9 cellular contexts compared by ENCODE assay signal in the genomic region with DNA sequence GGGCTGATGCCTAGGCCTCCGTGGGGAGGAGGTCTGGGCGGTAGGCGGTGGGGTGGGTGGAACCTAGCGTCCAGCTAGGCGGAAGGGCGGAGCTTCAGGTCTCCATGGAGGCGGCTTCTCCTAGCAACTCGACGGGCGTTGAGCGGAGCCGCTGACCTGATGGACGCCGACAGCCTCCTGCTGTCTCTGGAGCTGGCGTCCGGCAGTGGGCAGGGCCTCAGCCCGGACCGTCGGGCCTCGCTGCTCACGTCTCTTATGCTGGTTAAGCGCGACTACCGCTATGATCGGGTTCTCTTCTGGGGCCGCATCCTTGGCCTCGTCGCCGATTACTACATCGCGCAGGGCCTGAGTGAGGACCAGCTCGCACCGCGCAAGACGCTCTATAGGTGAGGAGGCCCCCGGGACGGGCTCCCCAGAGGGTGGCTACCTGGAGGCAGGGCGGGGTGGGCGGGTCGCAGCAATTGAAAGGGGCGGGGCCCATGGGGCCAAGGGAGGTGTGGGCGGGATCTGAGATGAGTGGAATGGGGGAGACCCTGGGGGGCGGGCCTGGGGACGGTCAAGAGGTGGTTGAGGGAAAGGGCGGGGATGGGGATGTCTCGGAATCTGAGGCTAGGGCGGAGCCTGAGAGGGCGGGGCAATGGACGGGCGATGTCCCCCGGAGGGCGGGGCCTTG. TPM values are rescaled to one million over a fixed set of nuclear protein-coding genes. Genes with fewer than 3 reads are reported as not detected.
DNase-seq lines count a peak whose midpoint lies in the region; ATAC-seq, FAIRE-seq and TF ChIP-seq lines count a peak whose summit lies in the region.
"Had no signal": no experiment of that assay in that cellular context is flagged by ENCODE, and none has a peak within 500 bp of the region (broad histone marks: within the 10 kb centered on the region; RNA-seq: fewer than 3 reads in every experiment).

A gene with protein sequence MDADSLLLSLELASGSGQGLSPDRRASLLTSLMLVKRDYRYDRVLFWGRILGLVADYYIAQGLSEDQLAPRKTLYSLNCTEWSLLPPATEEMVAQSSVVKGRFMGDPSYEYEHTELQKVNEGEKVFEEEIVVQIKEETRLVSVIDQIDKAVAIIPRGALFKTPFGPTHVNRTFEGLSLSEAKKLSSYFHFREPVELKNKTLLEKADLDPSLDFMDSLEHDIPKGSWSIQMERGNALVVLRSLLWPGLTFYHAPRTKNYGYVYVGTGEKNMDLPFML (plus strand): TSS at position 97 of the 673 bp plus-strand sequence. CDS start 63 bp downstream, at position 160.

- DNase-seq in AG09309 (ENCODE audit: low read depth): no peak
- DNase-seq in T-helper 1 cell: peak; percentile 52 to 65 (median 56)
- no peak for DNase-seq in GM12878 (ENCODE audit: low read depth, low spot score)
- DNase-seq in stimulated activated CD4-positive, alpha-beta T cell treated with anti-CD3 and anti-CD28 coated beads, Interleukin-15, amount 100 ng/mL, for 48 hours (ENCODE audit: low read depth in 2 of 2): peak; percentile 41 to 61
- DNase-seq in NCI-H446 treated with DMSO at 0.1 percent for 48 hours (lab: John Stamatoyannopoulos, UW): no peak
- no peak for DNase-seq in NCI-H146 (lab: John Stamatoyannopoulos, UW)

- H3K79me2 ChIP-seq in GM12878 (ENCODE audit: control insufficient read depth, insufficient read depth, low read length): no peaks in the 10 kb centered on the region; the same call in 1 of the 2 replicates

- no peak for TF ChIP-seq RAD21 in GM12878 (IDR thresholded peaks at IDR 0.05; ENCODE audit: insufficient read depth, low read depth, low read length)

- H3K4me2 ChIP-seq in GM12878 (ENCODE audit: control insufficient read depth, insufficient read depth): peak within 1 kb of the TSS; percentile 82

- no peak within 1 kb of the TSS for H3K27ac ChIP-seq in GM12878 (ENCODE audit: control insufficient read depth, insufficient read depth)
- H3K27ac ChIP-seq: epithelial cell of prostate had no signal

- peak; percentile 54 for ATAC-seq in GM21825 (IDR thresholded peaks at IDR 0.05; ENCODE audit: unreplicated experiment)
- ATAC-seq in GM12878: peak; percentile 94

- in situ Hi-C loops in GM12878 (cut with MboI): no loop called here

- peaks cover 3 to 6% of the 10 kb centered on the region in 2 experiments for H3K36me3 ChIP-seq in GM12878 (ENCODE audit: control insufficient read depth in 2 of 2, insufficient read depth in 2 of 2, low read length in 1 of 2)

- H3K9me3 ChIP-seq in GM12878 (replicated peaks; ENCODE audit: control insufficient read depth, insufficient read depth, low read length) (no peaks in the 10 kb centered on the region), iPS-18c (ENCODE audit: control insufficient read depth, insufficient read depth, low read length) (no peaks in the 10 kb centered on the region)

- TF ChIP-seq POLR2A in GM12878 (IDR thresholded peaks at IDR 0.05; ENCODE audit: low read depth, low read length): no peak

- BruUV-seq in GM12878 (replicated peaks; lab: Mats Ljungman, UMichigan): no TSS peak

- CTCF ChIA-PET in GM12878 (lab: Yijun Ruan, JAX): interaction anchor here (0.5 to 2.2 kb wide), 8 partner anchors 15 to 430 kb away, joined by 3 to 7 read pairs (median 4); a partner anchor contains a TSS

- no peak for TF ChIP-seq EP300 in GM12878 (IDR thresholded peaks at IDR 0.05; ENCODE audit: borderline replicate concordance in 1 of 2, control insufficient read depth in 1 of 2, low read depth in 2 of 2, low read length in 2 of 2)

- no peak within 1 kb of the TSS for H3K9ac ChIP-seq in GM12878 (ENCODE audit: control insufficient read depth, insufficient read depth, low read length)

- H4K20me1 ChIP-seq in GM12878 (ENCODE audit: control insufficient read depth, insufficient read depth): no peaks in the 10 kb centered on the region

- H3K4me1 ChIP-seq in GM12878 (ENCODE audit: control insufficient read depth, insufficient read depth, low read length): no peaks in the 10 kb centered on the region

- SMC1A ChIA-PET in GM12878 (lab: Charles Lee; ENCODE audit: uncharacterized antibody, unreplicated experiment): interaction anchor here (0.6 to 1.9 kb wide), 4 partner anchors 9 to 875 kb away, joined by 3 to 5 read pairs (median 3); a partner anchor contains a TSS

- FAIRE-seq in GM12878 (lab: Jason Lieb, UNC): peak; percentile 65

- no peaks in the 10 kb centered on the region for H3K27me3 ChIP-seq in GM12878 (replicated peaks in 1 of 2; ENCODE audit: control insufficient read depth in 2 of 2, insufficient read depth in 2 of 2, low read length in 1 of 2)

- RAD21 ChIA-PET in GM12878 (lab: Charles Lee; ENCODE audit: unreplicated experiment): interaction anchor here (1.2 kb wide), 2 partner anchors 18 to 23 kb away, joined by 3 read pairs; no protein-coding TSS in a partner anchor

- peak within 1 kb of the TSS; percentile 83 for H2AFZ ChIP-seq in GM12878 (ENCODE audit: control insufficient read depth, low read depth, low read length)

- peak within 1 kb of the TSS; percentile 38 for H3K4me3 ChIP-seq in AG09309 (ENCODE audit: control insufficient read depth, low read depth, low read length)
- peak within 1 kb of the TSS; percentile 64; the same call in 1 of the 2 replicates for H3K4me3 ChIP-seq in GM12878
- H3K4me3 ChIP-seq in iPS-18c (ENCODE audit: insufficient read depth, low read depth, low read length): peak within 1 kb of the TSS; percentile 55

- POLR2A ChIA-PET in GM12878 (lab: Charles Lee): interaction anchor here (0.6 to 2.2 kb wide), 3 partner anchors 8 to 15 kb away, joined by 5 to 9 read pairs (median 8); a partner anchor contains a TSS

- 17% methylated on average over 46 of the region's 52 CpGs for WGBS in GM12878 (ENCODE audit: insufficient coverage, insufficient replicate concordance, low lambda C conversion rate, missing lambda C conversion rate)

- intact Hi-C loops in GM12878 (cut with micrococcal nuclease; ENCODE audit: unreplicated experiment): no loop called here

- no peak for TF ChIP-seq CTCF in AG09309 (IDR thresholded peaks at IDR 0.05; ENCODE audit: control insufficient read depth, insufficient read depth, low read depth, low read length, missing control alignments)
- no peak for TF ChIP-seq CTCF in GM12878 (IDR thresholded peaks at IDR 0.05 in 2 of 3, conservative IDR thresholded peaks at IDR 0.05 in 1 of 3; ENCODE audit: control insufficient read depth in 2 of 3, extremely low read depth in 1 of 3, insufficient read depth in 1 of 3, low read depth in 3 of 3, low read length in 3 of 3)

TF ChIP-seq in GM12878, 131 proteins besides CTCF, POLR2A, EP300 and RAD21:
- no peak for TF ChIP-seq ZNF207 (IDR thresholded peaks at IDR 0.05; ENCODE audit: borderline replicate concordance)
- TF ChIP-seq NFYA (IDR thresholded peaks at IDR 0.05; ENCODE audit: borderline replicate concordance, low read depth, low read length): no peak
- no peak for TF ChIP-seq ATF7 (IDR thresholded peaks at IDR 0.05; ENCODE audit: low read depth)
- no peak for TF ChIP-seq ZNF274 (IDR thresholded peaks at IDR 0.05; ENCODE audit: insufficient read depth, insufficient read length)
- no peak for TF ChIP-seq CHD4 (IDR thresholded peaks at IDR 0.05)
- TF ChIP-seq EZH2 (IDR thresholded peaks at IDR 0.05; ENCODE audit: borderline replicate concordance, control insufficient read depth, low read depth, low read length): no peak
- no peak for TF ChIP-seq JUNB (IDR thresholded peaks at IDR 0.05)
- TF ChIP-seq HDAC2 (IDR thresholded peaks at IDR 0.05): no peak
- TF ChIP-seq, protein P1, sequence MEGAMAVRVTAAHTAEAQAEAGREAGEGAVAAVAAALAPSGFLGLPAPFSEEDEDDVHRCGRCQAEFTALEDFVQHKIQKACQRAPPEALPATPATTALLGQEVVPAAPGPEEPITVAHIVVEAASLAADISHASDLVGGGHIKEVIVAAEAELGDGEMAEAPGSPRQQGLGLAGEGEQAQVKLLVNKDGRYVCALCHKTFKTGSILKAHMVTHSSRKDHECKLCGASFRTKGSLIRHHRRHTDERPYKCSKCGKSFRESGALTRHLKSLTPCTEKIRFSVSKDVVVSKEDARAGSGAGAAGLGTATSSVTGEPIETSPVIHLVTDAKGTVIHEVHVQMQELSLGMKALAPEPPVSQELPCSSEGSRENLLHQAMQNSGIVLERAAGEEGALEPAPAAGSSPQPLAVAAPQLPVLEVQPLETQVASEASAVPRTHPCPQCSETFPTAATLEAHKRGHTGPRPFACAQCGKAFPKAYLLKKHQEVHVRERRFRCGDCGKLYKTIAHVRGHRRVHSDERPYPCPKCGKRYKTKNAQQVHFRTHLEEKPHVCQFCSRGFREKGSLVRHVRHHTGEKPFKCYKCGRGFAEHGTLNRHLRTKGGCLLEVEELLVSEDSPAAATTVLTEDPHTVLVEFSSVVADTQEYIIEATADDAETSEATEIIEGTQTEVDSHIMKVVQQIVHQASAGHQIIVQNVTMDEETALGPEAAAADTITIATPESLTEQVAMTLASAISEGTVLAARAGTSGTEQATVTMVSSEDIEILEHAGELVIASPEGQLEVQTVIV (IDR thresholded peaks at IDR 0.05; ENCODE audit: borderline replicate concordance, partially characterized antibody): no peak
- no peak for TF ChIP-seq ZBED1 (IDR thresholded peaks at IDR 0.05; ENCODE audit: borderline replicate concordance)

RNA-seq across cellular contexts. Expression of the gene that starts here (rescaled TPM):
- total RNA-seq in GM12878 (2013; cell fraction: nucleolus; rRNA removed): not detected in 2 replicates
- total RNA-seq in GM12878 (2014; rRNA removed) (not detected in 2 replicates), GM12878 (2014; rRNA removed; fragmentation: Illumina TruSeq; extraction: Trizol) (not detected in 2 replicates), GM12878 (2021) (not detected in 2 replicates)
- 0.20 TPM for polyA plus RNA-seq in GM12878 (2011; ENCODE audit: low read depth)
- polyA plus RNA-seq in GM12878 (2011; rRNA removed) (not detected in 2 replicates), GM12878 (2014; fragmentation: Illumina TruSeq; extraction: Trizol) (not detected in 2 replicates), GM12878 (2014; fragmentation: Nextera tagmentation; extraction: Ambion mirVana) (under 1 TPM; 0.26 to 0.31 TPM), GM12878 (2014; rRNA removed) (0.06 TPM in 1 of 2 replicates, not detected in the other), GM12878 (2016; fragmentation: Nextera tagmentation; extraction: Ambion mirVana) (under 1 TPM; 0.40 to 0.63 TPM)
- polyA plus RNA-seq in GM12878 (2011; cell fraction: cytosol; rRNA removed): not detected in 2 replicates
- polyA plus RNA-seq in GM12878 (2011; cell fraction: nucleus; rRNA removed): not detected in 2 replicates
- 0.36 and 0.42 TPM in 2 replicates for polyA plus RNA-seq in GM12878 (2012)
- not detected in 2 replicates for polyA minus RNA-seq in GM12878 (2011; rRNA and poly(A)+ RNA removed)
- polyA minus RNA-seq in GM12878 (2011; cell fraction: cytosol; rRNA and poly(A)+ RNA removed): not detected in 2 replicates
- not detected in 2 replicates for polyA minus RNA-seq in GM12878 (2011; cell fraction: nucleus; rRNA and poly(A)+ RNA removed)

Comparison
In these comparisons a context has a peak if more than half of its experiments do, and no peak if none do; other contexts are left out.
1. Peak in ATAC-seq, H3K4me3 ChIP-seq and H3K4me2 ChIP-seq in GM12878; RNA of the gene not detected or under 1 TPM.
2. DNase-seq: peak in T-helper 1 cell (5 of 5) and stimulated activated CD4-positive, alpha-beta T cell treated with anti-CD3 and anti-CD28 coated beads, Interleukin-15, amount 100 ng/mL, for 48 hours (2 of 2); none in AG09309 (single experiment), GM12878 (single experiment), NCI-H446 treated with DMSO at 0.1 percent for 48 hours (single experiment) and NCI-H146 (single experiment).
3. Peak in every context shown above with its lines, with median percentiles within 50 percentile points of each other: H3K4me3 ChIP-seq.